ENCODE assay signal across 3 cellular contexts in genomic region chr1:112026501-112026900, GRCh38. TPM values are rescaled to one million over a fixed set of nuclear protein-coding genes. Genes with fewer than 3 reads are reported as not detected.
"Had no signal": no experiment of that assay in that cellular context is flagged by ENCODE, and none has a peak within 500 bp of the region (broad histone marks: within the 10 kb centered on the region; RNA-seq: fewer than 3 reads in every experiment).

No MANE protein-coding gene starts in this region.

- DNase-seq: GDM1, GF-D8 had no signal

RNA-seq across cellular contexts. Expression of gene KCND3, which starts 37.0 kb away (rescaled TPM):
- total RNA-seq: GM12878 had no signal
